Comparison of ENCODE assay signal across 18 cellular contexts in the genomic region with DNA sequence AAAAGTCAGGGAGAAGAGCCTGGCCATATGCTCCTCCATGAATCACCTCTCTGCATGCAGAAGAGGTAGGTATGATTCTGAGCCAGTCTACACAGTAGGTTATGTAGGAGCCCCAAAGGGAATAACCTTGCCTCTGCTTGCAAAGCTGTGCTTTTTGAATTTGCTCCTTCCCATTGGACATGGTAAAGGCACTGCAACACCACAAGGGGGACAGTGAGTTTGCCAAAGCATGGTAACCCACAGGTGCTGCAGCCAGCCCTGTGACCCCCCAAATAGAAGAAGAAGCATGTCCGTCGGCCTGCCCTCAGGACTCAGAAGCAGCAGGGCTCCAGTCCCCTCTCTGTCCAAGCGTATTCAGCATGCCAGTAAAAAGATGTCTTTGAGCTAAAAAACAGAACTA. TPM values are rescaled to one million over a fixed set of nuclear protein-coding genes. Genes with fewer than 3 reads are reported as not detected.
DNase-seq lines count a peak whose midpoint lies in the region; ATAC-seq and TF ChIP-seq lines count a peak whose summit lies in the region.
"Had no signal": no experiment of that assay in that cellular context is flagged by ENCODE, and none has a peak within 500 bp of the region (broad histone marks: within the 10 kb centered on the region; RNA-seq: fewer than 3 reads in every experiment).

No MANE protein-coding gene starts in this region.

- TF ChIP-seq CTCF in A673 (conservative IDR thresholded peaks at IDR 0.05; ENCODE audit: low read depth, low read length) (peak; percentile 24; the same call in 1 of the 2 replicates), GM12864 (IDR thresholded peaks at IDR 0.05; ENCODE audit: low read depth, low read length, missing control alignments) (peak; percentile 52), OCI-LY7 (conservative IDR thresholded peaks at IDR 0.05; ENCODE audit: low read length) (peak; percentile 61), fibroblast of pulmonary artery (IDR thresholded peaks at IDR 0.05; ENCODE audit: low read length, missing control alignments) (peak; percentile 10)

- H3K4me2 ChIP-seq in OCI-LY7 (ENCODE audit: low read length): no peak overlapping the region

- H3K36me3 ChIP-seq in A673 (ENCODE audit: insufficient read depth, low read length, poor library complexity, severe bottlenecking) (no peaks in the 10 kb centered on the region), OCI-LY7 (ENCODE audit: insufficient read depth, low read length) (no peaks in the 10 kb centered on the region; the same call in 1 of the 2 replicates)
- H3K36me3 ChIP-seq in CD8-positive, alpha-beta memory T cell (ENCODE audit: insufficient read depth, low read length): no peaks in the 10 kb centered on the region
- H3K36me3 ChIP-seq: heart left ventricle, right atrium auricular region had no signal

- DNase-seq in A673 (ENCODE audit: low spot score) (no peak), GM12864 (ENCODE audit: low read depth) (no peak), OCI-LY7 (ENCODE audit: low spot score) (no peak), fibroblast of pulmonary artery (ENCODE audit: low read depth) (no peak)
- no peak for DNase-seq in CD8-positive, alpha-beta memory T cell
- DNase-seq: activated CD8-positive, alpha-beta memory T cell treated with anti-CD3 and anti-CD28 coated beads, Interleukin-2, amount 50 U/mL, for 4 hours; GOT3; heart left ventricle; kidney; NCI-H146; NCI-H226; SHP77; T1000 had no signal

- CTCF ChIA-PET in A673 (lab: Charles Lee) (no interaction called here), OCI-LY7 (lab: Charles Lee; ENCODE audit: unreplicated experiment) (no interaction called here)
- CTCF ChIA-PET in CD8-positive, alpha-beta memory T cell (lab: Charles Lee): interaction anchor here (0.8 kb wide), 1 partner anchor 119 kb away, joined by 3 read pairs; no protein-coding TSS in a partner anchor

- intact Hi-C loops in A673 (cut with micrococcal nuclease; ENCODE audit: unreplicated experiment) (no loop called here), OCI-LY7 (cut with micrococcal nuclease; ENCODE audit: unreplicated experiment) (no loop called here)

- H3K4me1 Mint-ChIP-seq in CD8-positive, alpha-beta memory T cell: peaks cover 5 to 10% (median 6%) of the 10 kb centered on the region in 3 donors

- H3K27ac Mint-ChIP-seq in CD8-positive, alpha-beta memory T cell: no peak overlapping the region

- H3K9me3 Mint-ChIP-seq in CD8-positive, alpha-beta memory T cell: peaks cover 6 to 11% (median 11%) of the 10 kb centered on the region in 5 donors

- no peaks in the 10 kb centered on the region for H3K27me3 Mint-ChIP-seq in CD8-positive, alpha-beta memory T cell

- no peak overlapping the region for H2AFZ ChIP-seq in OCI-LY7 (ENCODE audit: low read length)

- peaks cover 0 to 7% (median 0%) of the 10 kb centered on the region in 3 donors for H3K36me3 Mint-ChIP-seq in CD8-positive, alpha-beta memory T cell

- H3K4me1 ChIP-seq in A673 (ENCODE audit: insufficient read depth, low read length, poor library complexity, severe bottlenecking): no peaks in the 10 kb centered on the region
- peaks cover 32% of the 10 kb centered on the region for H3K4me1 ChIP-seq in OCI-LY7 (ENCODE audit: insufficient read depth, low read length, poor library complexity, severe bottlenecking)
- H3K4me1 ChIP-seq in CD8-positive, alpha-beta memory T cell (ENCODE audit: insufficient read depth, low read length): no peaks in the 10 kb centered on the region

- H3K9me3 ChIP-seq in A673 (ENCODE audit: low read depth, low read length, poor library complexity, severe bottlenecking) (no peaks in the 10 kb centered on the region), OCI-LY7 (ENCODE audit: low read length) (peaks cover 20% of the 10 kb centered on the region)
- H3K9me3 ChIP-seq in CD8-positive, alpha-beta memory T cell (ENCODE audit: low read length): no peaks in the 10 kb centered on the region

- H3K4me3 ChIP-seq in A673 (ENCODE audit: low read depth, low read length, poor library complexity, severe bottlenecking) (no peak overlapping the region), GM12864 (ENCODE audit: low read depth, low read length) (no peak overlapping the region), OCI-LY7 (ENCODE audit: low read depth, low read length, poor library complexity, severe bottlenecking) (no peak overlapping the region), fibroblast of pulmonary artery (replicated peaks; ENCODE audit: low read depth, low read length) (no peak overlapping the region)
- H3K4me3 ChIP-seq in CD8-positive, alpha-beta memory T cell (ENCODE audit: low read length): no peak overlapping the region
- H3K4me3 ChIP-seq: heart left ventricle, right atrium auricular region had no signal

- BruUV-seq in A673 (replicated peaks; lab: Mats Ljungman, UMichigan): no TSS peak
- BruUV-seq in OCI-LY7 (replicated peaks; lab: Mats Ljungman, UMichigan): no TSS peak

- ATAC-seq in GM18870 (IDR thresholded peaks at IDR 0.05; ENCODE audit: unreplicated experiment) (no peak), HG03095 (IDR thresholded peaks at IDR 0.05; ENCODE audit: unreplicated experiment) (no peak), GM21619 (IDR thresholded peaks at IDR 0.05; ENCODE audit: unreplicated experiment) (no peak)
- ATAC-seq: esophagus mucosa, heart left ventricle had no signal

- H3K9me2 ChIP-seq in OCI-LY7 (ENCODE audit: insufficient read depth, low read length): 0 out of 2 replicates have a peak, but pooled peaks cover 3% of the 10 kb centered on the region

- H3K27me3 ChIP-seq in A673 (replicated peaks; ENCODE audit: insufficient read depth, low read depth, low read length, poor library complexity): no peaks in the 10 kb centered on the region
- H3K27me3 ChIP-seq in CD8-positive, alpha-beta memory T cell (ENCODE audit: insufficient read depth, low read length, poor library complexity, severe bottlenecking): no peaks in the 10 kb centered on the region
- H3K27me3 ChIP-seq: heart left ventricle, right atrium auricular region had no signal

- H4K20me1 ChIP-seq in OCI-LY7 (ENCODE audit: insufficient read depth, low read length): no peaks in the 10 kb centered on the region

- H3K27ac ChIP-seq in A673 (ENCODE audit: low read depth, low read length, poor library complexity, severe bottlenecking): no peak overlapping the region
- no peak overlapping the region for H3K27ac ChIP-seq in OCI-LY7 (ENCODE audit: low read depth, low read length, poor library complexity, severe bottlenecking)
- H3K27ac ChIP-seq in CD8-positive, alpha-beta memory T cell (ENCODE audit: low read depth, low read length): no peak overlapping the region
- H3K27ac ChIP-seq: heart left ventricle, right atrium auricular region had no signal

- no peak overlapping the region for H3K4me3 Mint-ChIP-seq in CD8-positive, alpha-beta memory T cell

- POLR2A ChIA-PET in A673 (lab: Charles Lee; ENCODE audit: low non-redundant PET) (no interaction called here), OCI-LY7 (lab: Charles Lee) (no interaction called here)
- POLR2A ChIA-PET in CD8-positive, alpha-beta memory T cell (lab: Charles Lee): no interaction called here

- H3K79me2 ChIP-seq in OCI-LY7 (ENCODE audit: insufficient read depth, low read depth, low read length): no peaks in the 10 kb centered on the region

RNA-seq across cellular contexts. Expression of a gene that starts 51.0 kb away (rescaled TPM):
- 12.0 and 12.6 TPM in 2 replicates for total RNA-seq in A673 (2021)
- total RNA-seq in OCI-LY7 (2014; rRNA removed; shearing (Covaris generic)): 10.9 and 16.0 TPM in 2 replicates
- 20.3 and 21.2 TPM in 2 replicates for total RNA-seq in OCI-LY7 (2022)
- 10 to 100 TPM; 36.6 to 40.6 TPM for total RNA-seq in CD8-positive, alpha-beta memory T cell
- 13.8 TPM for polyA plus RNA-seq in CD8-positive, alpha-beta memory T cell

Comparison
In these comparisons a context has a peak if more than half of its experiments do, and no peak if none do; other contexts are left out.
1. CTCF ChIP-seq: peak in every context shown above with its lines; median percentile 61 in OCI-LY7; 52 in GM12864; 24 in A673; 10 in fibroblast of pulmonary artery.